Comparison of ENCODE assay signal across 2 cellular contexts in genomic region chr15:41251411-41251810, GRCh38.
A peak's percentile ranks its signal among the peaks of the same experiment; 100 is the strongest.
TF ChIP-seq lines count a peak whose summit lies in the region.

No MANE protein-coding gene starts in this region.

TF ChIP-seq in HCT116, 20 proteins besides CTCF, POLR2A, EP300 and RAD21:
- TF ChIP-seq EZH2phosphoT487 (IDR thresholded peaks at IDR 0.05; ENCODE audit: borderline replicate concordance) (no peak), JUND (IDR thresholded peaks at IDR 0.05) (no peak), EGR1 (IDR thresholded peaks at IDR 0.05; ENCODE audit: low read depth) (no peak), EZH2 (IDR thresholded peaks at IDR 0.05) (no peak), POLR2AphosphoS5 (IDR thresholded peaks at IDR 0.05; ENCODE audit: low read depth, low read length) (no peak), ZNF274 (IDR thresholded peaks at IDR 0.05; ENCODE audit: low read depth, low read length) (no peak), TCF7L2 (IDR thresholded peaks at IDR 0.05; ENCODE audit: borderline replicate concordance, extremely low read depth, insufficient read depth, insufficient read length) (no peak), ZFX (IDR thresholded peaks at IDR 0.05) (no peak), ATF3 (IDR thresholded peaks at IDR 0.05) (no peak), CBX3 (IDR thresholded peaks at IDR 0.05; ENCODE audit: low read depth) (no peak), CEBPB (IDR thresholded peaks at IDR 0.05; ENCODE audit: low read depth) (no peak), ELF1 (IDR thresholded peaks at IDR 0.05; ENCODE audit: borderline replicate concordance, low read depth) (no peak), MAX (IDR thresholded peaks at IDR 0.05) (no peak), SRF (IDR thresholded peaks at IDR 0.05; ENCODE audit: low read depth) (no peak)

TF ChIP-seq in HepG2, 621 proteins besides CTCF, POLR2A, EP300 and RAD21:
- TF ChIP-seq YEATS2 (CRISPR knock-in tag; IDR thresholded peaks at IDR 0.05; ENCODE audit: borderline replicate concordance): no peak
- TF ChIP-seq ZNF263 (CRISPR knock-in tag; IDR thresholded peaks at IDR 0.05): 0 out of 2 replicates have a peak, but pooled peaks have one; percentile 17
